In genomic region chrX:39484669-39485068, GRCh38 we compare ENCODE assay signal across 16 cellular contexts.
"Had no signal": no experiment of that assay in that cellular context is flagged by ENCODE, and none has a peak within 500 bp of the region (broad histone marks: within the 10 kb centered on the region; RNA-seq: fewer than 3 reads in every experiment).

No MANE protein-coding gene starts in this region.

- H3K4me1 ChIP-seq: prostate gland had no signal

- H3K27ac Mint-ChIP-seq: activated CD4-positive, alpha-beta T cell treated with anti-CD3 and anti-CD28 coated beads, Interleukin-2, amount 10 ng/mL, durations not matched to agents 7 days and 5 days; endodermal cell; nephron progenitor cell; T-helper 17 cell; type B pancreatic cell had no signal

- H3K36me3 Mint-ChIP-seq: type B pancreatic cell had no signal

- DNase-seq: activated CD4-positive, alpha-beta T cell treated with anti-CD3 and anti-CD28 coated beads, Interleukin-2, amount 10 ng/mL, durations not matched to agents 7 days and 5 days; activated CD4-positive, CD25-positive, alpha-beta regulatory T cell; activated naive CD4-positive, alpha-beta T cell treated with anti-CD3 and anti-CD28 coated beads, Interleukin-2, amount 50 U/mL, for 16 hours; brain microvascular endothelial cell; cerebellar nuclear complex; endodermal cell; erythroblast; left colon; nephron progenitor cell; stimulated activated CD4-positive, alpha-beta T cell treated with anti-CD3 and anti-CD28 coated beads, Interleukin-12 subunit alpha, Interleukin-12 subunit beta, amount 100 ng/mL, for 4 hours; stimulated activated CD4-positive, alpha-beta T cell treated with anti-CD3 and anti-CD28 coated beads, Interleukin-2, amount 100 ng/mL, for 48 hours; stimulated activated naive CD4-positive, alpha-beta T cell treated with Interleukin-2 at 50 U/mL for 16 hours; T-helper 17 cell had no signal

- H3K4me3 Mint-ChIP-seq: activated CD4-positive, alpha-beta T cell treated with anti-CD3 and anti-CD28 coated beads, Interleukin-2, amount 10 ng/mL, durations not matched to agents 7 days and 5 days; endodermal cell; nephron progenitor cell; T-helper 17 cell; type B pancreatic cell had no signal

- H3K9me3 Mint-ChIP-seq: activated CD4-positive, alpha-beta T cell treated with anti-CD3 and anti-CD28 coated beads, Interleukin-2, amount 10 ng/mL, durations not matched to agents 7 days and 5 days; type B pancreatic cell had no signal

- H3K36me3 ChIP-seq: brain microvascular endothelial cell, prostate gland, suprapubic skin had no signal

- H3K27ac ChIP-seq: brain microvascular endothelial cell, prostate gland, suprapubic skin had no signal

- H3K9me3 ChIP-seq: prostate gland, suprapubic skin had no signal

- H3K4me1 Mint-ChIP-seq: endodermal cell had no signal

- ATAC-seq: left colon, T-helper 17 cell had no signal

- H3K27me3 ChIP-seq: brain microvascular endothelial cell, suprapubic skin had no signal

- H3K27me3 Mint-ChIP-seq: activated CD4-positive, alpha-beta T cell treated with anti-CD3 and anti-CD28 coated beads, Interleukin-2, amount 10 ng/mL, durations not matched to agents 7 days and 5 days; T-helper 17 cell; type B pancreatic cell had no signal

- H3K4me3 ChIP-seq: prostate gland, suprapubic skin had no signal
